Comparison of ENCODE assay signal across 12 cellular contexts in genomic region chr1:64357376-64357775, GRCh38.
"Had no signal": no experiment of that assay in that cellular context is flagged by ENCODE, and none has a peak within 500 bp of the region (broad histone marks: within the 10 kb centered on the region; RNA-seq: fewer than 3 reads in every experiment).

No MANE protein-coding gene starts in this region.

- H3K4me1 ChIP-seq: ascending aorta, transverse colon, vagina had no signal

- H3K36me3 ChIP-seq: ascending aorta, transverse colon, vagina had no signal

- H3K27me3 ChIP-seq: ascending aorta, transverse colon, vagina had no signal

- H3K4me3 ChIP-seq: ascending aorta, hepatocyte, transverse colon, vagina had no signal

- DNase-seq: activated CD4-positive, alpha-beta T cell treated with anti-CD3 and anti-CD28 coated beads, Interleukin-2, amount 50 U/mL, for 48 hours; activated naive CD4-positive, alpha-beta T cell treated with Interleukin-2 at 50 U/mL for 16 hours; naive thymus-derived CD8-positive, alpha-beta T cell; posterior cingulate gyrus; retina; stimulated activated CD4-positive, alpha-beta T cell treated with anti-CD3 and anti-CD28 coated beads, Interleukin-4, amount 100 ng/mL, for 1 hour; stimulated activated naive CD4-positive, alpha-beta T cell; T-helper 9 cell; transverse colon had no signal

- H3K79me2 ChIP-seq: hepatocyte had no signal

- H3K27ac ChIP-seq: ascending aorta, hepatocyte, transverse colon, vagina had no signal

- H3K4me2 ChIP-seq: hepatocyte had no signal

- H2AFZ ChIP-seq: hepatocyte had no signal

- H3K9me3 ChIP-seq: ascending aorta, transverse colon, vagina had no signal
